ENCODE assay signal across 24 cellular contexts in the genomic region with DNA sequence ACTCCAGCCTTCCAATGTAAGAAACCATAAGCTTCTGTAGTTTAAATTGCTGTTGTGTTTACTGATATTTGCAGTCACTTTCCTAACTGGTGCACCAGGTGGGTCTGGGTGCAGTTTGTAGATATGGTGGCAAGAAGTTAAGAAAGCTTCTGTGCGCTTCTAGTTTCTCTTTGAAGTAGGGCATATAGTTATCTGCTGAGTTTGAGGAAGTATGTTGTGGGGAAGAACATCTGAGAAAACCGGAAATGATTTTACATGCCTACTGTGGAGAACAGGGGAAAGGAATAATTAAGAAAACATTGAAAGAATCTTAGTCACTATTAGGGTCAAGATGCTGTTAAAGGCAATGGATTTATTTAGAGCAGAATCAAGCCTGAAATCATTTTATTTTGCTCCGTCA.
"Had no signal": no experiment of that assay in that cellular context is flagged by ENCODE, and none has a peak within 500 bp of the region (broad histone marks: within the 10 kb centered on the region; RNA-seq: fewer than 3 reads in every experiment).

No MANE protein-coding gene starts in this region.

- H3K4me2 ChIP-seq: smooth muscle cell had no signal

- H3K27me3 ChIP-seq: adrenal gland, ascending aorta, brain microvascular endothelial cell, sigmoid colon, vagina had no signal

- ATAC-seq: activated T-helper 17 cell treated with anti-CD3 and anti-CD28 coated beads, Interleukin-2, amount 50 U/mL, for 72 hours; natural killer cell; stimulated activated naive B cell treated with anti-CD40 and anti-IgM and Interleukin-4, amounts not matched to agents 10 μg/mL and 1 μg/mL and 100 μg/mL, for 72 hours; WTC11 had no signal

- H3K9me3 ChIP-seq: adrenal gland, ascending aorta, left ventricle myocardium inferior, sigmoid colon, transverse colon, vagina had no signal

- H3K27ac ChIP-seq: adrenal gland, ascending aorta, brain microvascular endothelial cell, left ventricle myocardium inferior, sigmoid colon, transverse colon, vagina had no signal

- H3K4me1 ChIP-seq: adrenal gland, ascending aorta, left ventricle myocardium inferior, sigmoid colon, transverse colon, vagina had no signal

- H3K36me3 ChIP-seq: adrenal gland, ascending aorta, brain microvascular endothelial cell, left ventricle myocardium inferior, sigmoid colon, transverse colon, vagina had no signal

- DNase-seq: activated CD8-positive, alpha-beta memory T cell treated with anti-CD3 and anti-CD28 coated beads for 24 hours; activated CD8-positive, alpha-beta memory T cell treated with anti-CD3 and anti-CD28 coated beads, Interleukin-2, amount 50 U/mL, for 4 hours; activated naive CD4-positive, alpha-beta T cell; activated T-cell treated with anti-CD3 and anti-CD28 coated beads, Interleukin-2, amount 50 U/mL, for 24 hours; adrenal gland; brain microvascular endothelial cell; caudate nucleus; effector CD4-positive, alpha-beta T cell; erythroblast; glutamatergic neuron; hippocampal formation; left ventricle myocardium inferior; natural killer cell; sigmoid colon; stimulated activated CD4-positive, alpha-beta T cell treated with anti-CD3 and anti-CD28 coated beads, Interleukin-15, amount 100 ng/mL, for 24 hours; stimulated activated CD4-positive, alpha-beta T cell treated with anti-CD3 and anti-CD28 coated beads, Interleukin-2, amount 100 ng/mL, for 48 hours; stimulated activated CD8-positive, alpha-beta memory T cell treated with anti-CD3 and anti-CD28 coated beads, Interleukin-4, amount 100 ng/mL, for 48 hours; stimulated activated naive B cell treated with anti-CD40 and anti-IgM and Interleukin-4, amounts not matched to agents 10 μg/mL and 1 μg/mL and 100 μg/mL, for 72 hours; transverse colon had no signal

- H3K4me3 ChIP-seq: adrenal gland, ascending aorta, left ventricle myocardium inferior, sigmoid colon, smooth muscle cell, transverse colon, vagina had no signal
